ENCODE assay signal across 12 cellular contexts in the genomic region with DNA sequence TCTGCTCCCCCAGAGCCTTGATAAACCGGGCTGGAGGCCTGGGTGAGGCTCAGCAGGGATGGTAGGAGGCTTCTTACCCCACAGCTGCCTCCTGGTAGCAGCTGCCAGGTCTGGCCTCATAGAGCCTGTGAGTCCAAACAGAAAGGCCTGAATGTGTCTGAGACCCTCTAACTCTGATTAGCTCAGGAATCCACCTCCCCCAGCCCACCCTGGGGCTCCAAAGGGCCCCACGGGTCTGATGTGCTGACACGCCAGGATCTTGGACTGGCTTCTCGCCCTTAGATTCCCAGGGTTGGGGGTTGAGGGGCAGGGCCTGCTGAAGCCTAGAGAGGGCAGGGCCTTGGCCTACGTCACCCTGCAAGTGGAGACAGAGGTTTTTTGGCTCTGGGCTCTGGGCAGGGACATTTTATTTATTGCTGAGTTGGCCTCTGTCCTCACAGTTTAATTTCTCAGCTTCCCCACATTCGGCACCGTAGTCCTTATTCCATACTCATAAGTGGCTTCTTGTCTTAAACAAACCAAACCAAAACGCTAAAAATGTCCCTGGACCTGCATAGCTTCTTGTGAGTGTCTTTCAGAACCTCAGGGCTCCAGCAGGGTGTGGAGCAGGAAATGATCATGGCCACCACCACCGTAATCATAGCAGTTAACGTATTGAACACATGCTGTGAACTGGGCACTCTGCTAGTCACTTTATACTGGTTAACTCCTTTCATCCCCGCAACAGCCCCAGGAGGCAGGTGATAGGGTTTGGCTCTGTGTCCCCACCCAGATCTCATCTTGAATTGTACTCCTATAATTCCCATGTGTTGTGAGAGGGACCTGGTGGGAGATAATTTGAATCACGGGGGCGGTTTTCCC. TPM values are rescaled to one million over a fixed set of nuclear protein-coding genes. Genes with fewer than 3 reads are reported as not detected.
A peak's percentile ranks its signal among the peaks of the same experiment; 100 is the strongest.
DNase-seq lines count a peak whose midpoint lies in the region; ATAC-seq, FAIRE-seq and TF ChIP-seq lines count a peak whose summit lies in the region.
"Had no signal": no experiment of that assay in that cellular context is flagged by ENCODE, and none has a peak within 500 bp of the region (broad histone marks: within the 10 kb centered on the region; RNA-seq: fewer than 3 reads in every experiment).

No MANE protein-coding gene starts in this region.

- POLR2A ChIA-PET in activated CD4-positive, alpha-beta memory T cell treated with anti-CD3 and anti-CD28 coated beads, Interleukin-2, amount 10 ng/mL, durations not matched to agents 7 days and 5 days (lab: Charles Lee): interaction anchor here (1.0 kb wide), 1 partner anchor 25 kb away, joined by 3 read pairs; no protein-coding TSS in a partner anchor

- TF ChIP-seq CTCF in GM23338 (conservative IDR thresholded peaks at IDR 0.05; ENCODE audit: low read depth in 2 of 2): no peak
- no peak for TF ChIP-seq CTCF in astrocyte (IDR thresholded peaks at IDR 0.05; ENCODE audit: insufficient read depth, low read depth, low read length)
- TF ChIP-seq CTCF in psoas muscle (IDR thresholded peaks at IDR 0.05): no peak

- intact Hi-C loops in left ventricle myocardium superior (cut with micrococcal nuclease): no loop called here
- intact Hi-C loops in psoas muscle (cut with DNase I): no loop called here

- DNase-seq in GM23338 (ENCODE audit: low spot score): no peak
- DNase-seq in astrocyte (ENCODE audit: low read depth): no peak
- peak; percentile 72 for DNase-seq in left ventricle myocardium superior
- DNase-seq in psoas muscle: peak; percentile 43 to 68
- no peak for DNase-seq in DMS114 treated with DMSO at 0.1 percent for 48 hours (lab: John Stamatoyannopoulos, UW; ENCODE audit: unreplicated experiment)
- no peak for DNase-seq in kidney tubule cell (ENCODE audit: low spot score)
- no peak for DNase-seq in activated CD4-positive, alpha-beta memory T cell treated with anti-CD3 and anti-CD28 coated beads, Interleukin-2, amount 10 ng/mL, durations not matched to agents 7 days and 5 days
- DNase-seq: activated CD4-positive, alpha-beta T cell treated with anti-CD3 and anti-CD28 coated beads for 48 hours; amniotic stem cell; C1 segment of cervical spinal cord had no signal

- no peak overlapping the region for H2AFZ ChIP-seq in GM23338
- H2AFZ ChIP-seq in astrocyte (ENCODE audit: low read depth, low read length): peak overlapping the region; percentile 47

- H3K9me3 Mint-ChIP-seq in GM23338 (no peaks in the 10 kb centered on the region), astrocyte (ENCODE audit: unreplicated experiment) (no peaks in the 10 kb centered on the region)
- H3K9me3 Mint-ChIP-seq in activated CD4-positive, alpha-beta memory T cell treated with anti-CD3 and anti-CD28 coated beads, Interleukin-2, amount 10 ng/mL, durations not matched to agents 7 days and 5 days: no peaks in the 10 kb centered on the region

- H3K27me3 Mint-ChIP-seq in GM23338 (ENCODE audit: insufficient read depth, low read depth, poor library complexity) (peaks cover 23% of the 10 kb centered on the region), astrocyte (ENCODE audit: low read depth, unreplicated experiment) (peaks cover 2% of the 10 kb centered on the region)
- H3K27me3 Mint-ChIP-seq in activated CD4-positive, alpha-beta memory T cell treated with anti-CD3 and anti-CD28 coated beads, Interleukin-2, amount 10 ng/mL, durations not matched to agents 7 days and 5 days: peaks cover 7% of the 10 kb centered on the region

- H3K36me3 Mint-ChIP-seq in GM23338 (ENCODE audit: low read depth) (peaks cover 2% of the 10 kb centered on the region; the same call in 1 of the 3 replicates), astrocyte (ENCODE audit: low read depth, unreplicated experiment) (no peaks in the 10 kb centered on the region)
- peaks cover 10% of the 10 kb centered on the region for H3K36me3 Mint-ChIP-seq in activated CD4-positive, alpha-beta memory T cell treated with anti-CD3 and anti-CD28 coated beads, Interleukin-2, amount 10 ng/mL, durations not matched to agents 7 days and 5 days (ENCODE audit: low read depth)

- H3K27me3 ChIP-seq in GM23338 (ENCODE audit: insufficient read depth): no peaks in the 10 kb centered on the region
- no peaks in the 10 kb centered on the region for H3K27me3 ChIP-seq in astrocyte (ENCODE audit: insufficient read depth, low read length)
- H3K27me3 ChIP-seq in psoas muscle (ENCODE audit: insufficient read depth in 3 of 3, low read length in 2 of 3): no peaks in the 10 kb centered on the region

- H3K9me2 ChIP-seq in GM23338 (ENCODE audit: insufficient read depth): no peaks in the 10 kb centered on the region

- H3K9me3 ChIP-seq in astrocyte (ENCODE audit: insufficient read depth, low read depth, low read length): no peaks in the 10 kb centered on the region
- no peaks in the 10 kb centered on the region for H3K9me3 ChIP-seq in psoas muscle

- H3F3A ChIP-seq in GM23338 (replicated peaks; ENCODE audit: low read depth): no peaks in the 10 kb centered on the region

- peaks cover 22% of the 10 kb centered on the region for H3K4me1 ChIP-seq in GM23338 (ENCODE audit: insufficient read depth)
- peaks cover 15% of the 10 kb centered on the region for H3K4me1 ChIP-seq in astrocyte (ENCODE audit: insufficient read depth, low read length)
- no peaks in the 10 kb centered on the region for H3K4me1 ChIP-seq in psoas muscle

- H3K4me1 Mint-ChIP-seq in GM23338: peaks cover 32% of the 10 kb centered on the region
- peaks cover 6% of the 10 kb centered on the region for H3K4me1 Mint-ChIP-seq in astrocyte (ENCODE audit: low read depth, unreplicated experiment)
- H3K4me1 Mint-ChIP-seq in activated CD4-positive, alpha-beta memory T cell treated with anti-CD3 and anti-CD28 coated beads, Interleukin-2, amount 10 ng/mL, durations not matched to agents 7 days and 5 days: peaks cover 24% of the 10 kb centered on the region

- H3K9ac ChIP-seq in astrocyte (ENCODE audit: low read length): no peak overlapping the region

- FAIRE-seq in astrocyte (lab: Jason Lieb, UNC): no peak

- H4K20me1 ChIP-seq in GM23338 (replicated peaks; ENCODE audit: insufficient read depth): no peaks in the 10 kb centered on the region; the same call in 1 of the 2 replicates
- H4K20me1 ChIP-seq in astrocyte (ENCODE audit: insufficient read depth, low read length): no peaks in the 10 kb centered on the region

- ATAC-seq in GM23338 (peak; percentile 52), left ventricle myocardium superior (peak; percentile 81), psoas muscle (peak; percentile 41 to 66 (median 60)), HG02840 (IDR thresholded peaks at IDR 0.05; ENCODE audit: low FRiP score, unreplicated experiment) (no peak)

- H3K4me2 ChIP-seq in GM23338 (no peak overlapping the region), astrocyte (ENCODE audit: low read length) (no peak overlapping the region)

- H3K27ac Mint-ChIP-seq in GM23338: peak overlapping the region; percentile 66
- no peak overlapping the region for H3K27ac Mint-ChIP-seq in astrocyte (ENCODE audit: unreplicated experiment)
- no peak overlapping the region for H3K27ac Mint-ChIP-seq in activated CD4-positive, alpha-beta memory T cell treated with anti-CD3 and anti-CD28 coated beads, Interleukin-2, amount 10 ng/mL, durations not matched to agents 7 days and 5 days

- WGBS in psoas muscle, 3 donors: 37 to 47% (median 41%) methylated on average over 13 of the region's 13 CpGs

- H3K27ac ChIP-seq in GM23338 (ENCODE audit: low read depth): peak overlapping the region; percentile 59; the same call in 1 of the 2 replicates
- H3K27ac ChIP-seq in astrocyte (ENCODE audit: low read depth, low read length): no peak overlapping the region
- H3K27ac ChIP-seq in psoas muscle: peak overlapping the region; percentile 71

- CTCF ChIA-PET in activated CD4-positive, alpha-beta memory T cell treated with anti-CD3 and anti-CD28 coated beads, Interleukin-2, amount 10 ng/mL, durations not matched to agents 7 days and 5 days (lab: Charles Lee): interaction anchor here (0.7 to 1.6 kb wide), 2 partner anchors 35 to 71 kb away, joined by 3 to 4 read pairs; no protein-coding TSS in a partner anchor

- H3K4me3 ChIP-seq in GM23338 (no peak overlapping the region), astrocyte (ENCODE audit: insufficient read depth, low read depth, low read length) (no peak overlapping the region), psoas muscle (no peak overlapping the region)

- peaks cover 33% of the 10 kb centered on the region for H3K79me2 ChIP-seq in GM23338 (replicated peaks; ENCODE audit: insufficient read depth)
- H3K79me2 ChIP-seq in astrocyte (ENCODE audit: insufficient read depth, low read length): no peaks in the 10 kb centered on the region

- H3K36me3 ChIP-seq in GM23338 (ENCODE audit: insufficient read depth) (no peaks in the 10 kb centered on the region), astrocyte (ENCODE audit: insufficient read depth, low read length) (no peaks in the 10 kb centered on the region), psoas muscle (ENCODE audit: insufficient read depth in 1 of 2, low read depth in 1 of 2) (no peaks in the 10 kb centered on the region)

- no peak overlapping the region for H3K4me3 Mint-ChIP-seq in GM23338
- H3K4me3 Mint-ChIP-seq in astrocyte (ENCODE audit: unreplicated experiment): no peak overlapping the region
- no peak overlapping the region for H3K4me3 Mint-ChIP-seq in activated CD4-positive, alpha-beta memory T cell treated with anti-CD3 and anti-CD28 coated beads, Interleukin-2, amount 10 ng/mL, durations not matched to agents 7 days and 5 days

TF ChIP-seq in GM23338, 12 proteins besides CTCF, POLR2A, EP300 and RAD21:
- TF ChIP-seq JUNB (IDR thresholded peaks at IDR 0.05; ENCODE audit: unreplicated experiment): no peak
TF ChIP-seq in GM23338: peak in this region for 0.

RNA-seq across cellular contexts. Expression of gene KIAA1671, which starts 25.1 kb away (rescaled TPM):
- total RNA-seq in GM23338 (2014; rRNA removed; shearing (Covaris generic)): 22.1 and 27.2 TPM in 2 replicates
- 5.8 and 6.1 TPM in 2 replicates for polyA plus RNA-seq in GM23338 (2016; fragmentation: Nextera tagmentation; extraction: Ambion mirVana)
- 21.7 and 28.4 TPM in 2 replicates for total RNA-seq in astrocyte
- 11.6 TPM for total RNA-seq in left ventricle myocardium superior
- total RNA-seq in psoas muscle: 10 to 100 TPM; 12.2 to 56.9 (median 26.1) TPM
- 10 to 100 TPM in 1 of 3 donors, 1 to 10 TPM in 2; 1.9 to 15.8 (median 8.8) TPM for polyA plus RNA-seq in psoas muscle
- 10 to 100 TPM; 35.0 to 35.5 TPM for total RNA-seq in activated CD4-positive, alpha-beta memory T cell treated with anti-CD3 and anti-CD28 coated beads, Interleukin-2, amount 10 ng/mL, durations not matched to agents 7 days and 5 days

RNA-seq across cellular contexts. Expression of gene LHFPL7, which starts 31.1 kb away (rescaled TPM):
- total RNA-seq in GM23338 (2014; rRNA removed; shearing (Covaris generic)): not detected in 2 replicates
- polyA plus RNA-seq in GM23338 (2016; fragmentation: Nextera tagmentation; extraction: Ambion mirVana) (not detected in 2 replicates), psoas muscle (not detected)
- total RNA-seq in astrocyte (not detected in 2 replicates), left ventricle myocardium superior (not detected), psoas muscle (not detected)
- total RNA-seq in activated CD4-positive, alpha-beta memory T cell treated with anti-CD3 and anti-CD28 coated beads, Interleukin-2, amount 10 ng/mL, durations not matched to agents 7 days and 5 days: not detected
- total RNA-seq: kidney epithelial cell had no signal

Comparison
In these comparisons a context has a peak if more than half of its experiments do, and no peak if none do; other contexts are left out.
1. DNase-seq: peak in left ventricle myocardium superior (single experiment) and psoas muscle (2 of 2); none in GM23338 (single experiment), astrocyte (single experiment), DMS114 treated with DMSO at 0.1 percent for 48 hours (single experiment), kidney tubule cell (single experiment) and activated CD4-positive, alpha-beta memory T cell treated with anti-CD3 and anti-CD28 coated beads, Interleukin-2, amount 10 ng/mL, durations not matched to agents 7 days and 5 days (single experiment).